ENCODE assay signal across 8 cellular contexts in the genomic region with DNA sequence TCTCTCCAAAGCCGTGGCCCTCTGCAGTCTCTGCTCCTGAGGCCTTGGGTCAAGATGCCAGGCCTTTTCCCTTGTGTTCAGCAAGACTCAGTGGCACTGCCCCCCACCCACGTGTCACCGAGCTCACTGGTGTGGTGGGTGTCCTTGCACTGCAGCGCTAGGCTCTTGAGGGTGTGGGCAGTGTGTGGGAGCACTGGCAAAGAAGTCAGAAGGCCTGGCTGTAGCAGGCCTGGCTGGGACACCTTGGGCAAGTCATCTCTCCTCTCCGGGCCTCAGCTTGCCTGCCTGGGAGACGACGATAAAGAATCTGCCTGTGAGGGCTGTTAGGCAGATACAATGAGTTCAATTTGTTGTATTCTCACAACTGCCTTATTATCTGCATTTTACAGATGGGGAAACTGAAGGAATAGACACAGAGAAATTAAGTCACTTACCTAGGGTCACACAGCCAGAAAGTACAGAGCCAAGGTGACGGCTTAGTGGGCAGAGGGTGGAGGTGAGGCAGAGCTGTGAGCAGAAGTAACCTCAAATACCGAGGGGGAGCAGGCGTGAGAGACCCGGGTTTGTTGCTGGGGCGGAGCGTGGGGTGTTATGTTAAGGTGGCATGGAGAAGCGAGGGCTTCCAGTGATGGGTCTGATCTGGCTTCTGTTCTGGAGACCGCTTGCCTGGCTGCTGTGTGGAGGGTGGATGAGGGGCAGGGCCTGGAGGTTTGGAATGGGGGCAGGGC. TPM values are rescaled to one million over a fixed set of nuclear protein-coding genes. Genes with fewer than 3 reads are reported as not detected.
DNase-seq lines count a peak whose midpoint lies in the region; ATAC-seq and TF ChIP-seq lines count a peak whose summit lies in the region.

No MANE protein-coding gene starts in this region.

- no peak overlapping the region for H3K9ac ChIP-seq in OCI-LY3 (ENCODE audit: low read length)

- peaks cover 0 to 2% of the 10 kb centered on the region in 2 donors for H3K36me3 Mint-ChIP-seq in naive B cell

- H3K27ac Mint-ChIP-seq in naive B cell: peak overlapping the region in 5 of 6 donors; percentile 5 to 94 (median 61)

- ATAC-seq in naive B cell (ENCODE audit: low read depth in 2 of 2): no peak
- ATAC-seq in GM18858 (IDR thresholded peaks at IDR 0.05; ENCODE audit: unreplicated experiment): no peak
- no peak for ATAC-seq in HG03378 (IDR thresholded peaks at IDR 0.05; ENCODE audit: unreplicated experiment)

- peak overlapping the region; percentile 82 for H3K4me3 ChIP-seq in ACC112 (ENCODE audit: low read depth, low read length)
- peak overlapping the region; percentile 86; the same call in 1 of the 2 replicates for H3K4me3 ChIP-seq in OCI-LY3 (ENCODE audit: low read length)
- H3K4me3 ChIP-seq in breast epithelium: peak overlapping the region; percentile 61 to 76 (median 74)

- no peak for DNase-seq in breast epithelium (ENCODE audit: low spot score in 2 of 2)
- no peak for DNase-seq in naive B cell
- no peak for DNase-seq in epidermal melanocyte (ENCODE audit: insufficient read length, low spot score)
- DNase-seq in middle frontal gyrus (ENCODE audit: extremely low spot score, low spot score): no peak

- H3K36me3 ChIP-seq in ACC112 (ENCODE audit: insufficient read depth, low read length) (no peaks in the 10 kb centered on the region), OCI-LY3 (replicated peaks; ENCODE audit: low read depth, low read length) (peaks cover 2% of the 10 kb centered on the region), breast epithelium (no peaks in the 10 kb centered on the region)

- peak overlapping the region; percentile 69 to 94 (median 84) for H3K4me3 Mint-ChIP-seq in naive B cell

- intact Hi-C loops in breast epithelium (cut with DNase I; ENCODE audit: low total_unique reads): no loop called here

- peak overlapping the region; percentile 47 for H2AFZ ChIP-seq in ACC112 (ENCODE audit: low read length, unreplicated experiment)
- no peak overlapping the region for H2AFZ ChIP-seq in OCI-LY3 (ENCODE audit: low read depth, low read length)

- peaks cover 49 to 72% (median 66%) of the 10 kb centered on the region in 3 donors for H3K4me1 Mint-ChIP-seq in naive B cell

- H4K20me1 ChIP-seq in OCI-LY3 (ENCODE audit: insufficient read depth, low read length): no peaks in the 10 kb centered on the region

- H3K79me2 ChIP-seq in ACC112 (ENCODE audit: control insufficient read depth, insufficient read depth, low read length, unreplicated experiment) (peaks cover 14% of the 10 kb centered on the region), OCI-LY3 (ENCODE audit: low read length) (0 out of 2 replicates have a peak, but pooled peaks cover 5% of the 10 kb centered on the region)

- peaks cover 0 to 4% (median 0%) of the 10 kb centered on the region in 3 donors for H3K27me3 Mint-ChIP-seq in naive B cell

- H3K27me3 ChIP-seq in ACC112 (ENCODE audit: insufficient read depth, low read length): no peaks in the 10 kb centered on the region
- no peaks in the 10 kb centered on the region for H3K27me3 ChIP-seq in OCI-LY3 (ENCODE audit: low read depth, low read length)
- no peaks in the 10 kb centered on the region for H3K27me3 ChIP-seq in breast epithelium

- no peak for TF ChIP-seq POLR2A in breast epithelium (IDR thresholded peaks at IDR 0.05)

- H3K9me3 Mint-ChIP-seq in naive B cell: no peaks in the 10 kb centered on the region

- peaks cover 20% of the 10 kb centered on the region for H3K4me1 ChIP-seq in ACC112 (ENCODE audit: control insufficient read depth, insufficient read depth, low read length, unreplicated experiment)
- H3K4me1 ChIP-seq in OCI-LY3 (ENCODE audit: low read length): peaks cover 13% of the 10 kb centered on the region
- H3K4me1 ChIP-seq in breast epithelium: no peaks in the 10 kb centered on the region

- H3K9me3 ChIP-seq in OCI-LY3 (ENCODE audit: insufficient read depth, low read length) (no peaks in the 10 kb centered on the region), breast epithelium (no peaks in the 10 kb centered on the region)

- H3K4me2 ChIP-seq in OCI-LY3 (ENCODE audit: low read length): peak overlapping the region; percentile 75

- TF ChIP-seq CTCF in OCI-LY3 (IDR thresholded peaks at IDR 0.05; ENCODE audit: low read depth, low read length) (no peak), breast epithelium (IDR thresholded peaks at IDR 0.05) (no peak)

- H3K27ac ChIP-seq in ACC112 (ENCODE audit: low read depth, low read length): no peak overlapping the region
- H3K27ac ChIP-seq in OCI-LY3 (ENCODE audit: low read length): no peak overlapping the region
- peak overlapping the region; percentile 76 for H3K27ac ChIP-seq in breast epithelium

RNA-seq across cellular contexts. Expression of a gene that starts 1.3 kb away (rescaled TPM):
- total RNA-seq in breast epithelium: 10 to 100 TPM; 10.4 to 20.0 (median 18.3) TPM
- 10 to 100 TPM; 11.9 to 22.8 (median 18.5) TPM for polyA plus RNA-seq in naive B cell (ENCODE audit: low read depth in 6 of 6)

RNA-seq across cellular contexts. Expression of a gene that starts 18.2 kb away (rescaled TPM):
- 1 to 10 TPM in 1 of 3 donors, not detected in 2; 1.6 TPM for total RNA-seq in breast epithelium
- not detected for polyA plus RNA-seq in naive B cell (ENCODE audit: low read depth in 6 of 6)

RNA-seq across cellular contexts. Expression of a gene that starts 18.3 kb away (rescaled TPM):
- not detected for total RNA-seq in breast epithelium
- 1 to 10 TPM in 3 of 6 donors, under 1 TPM in 2, not detected in 1; 0.34 to 1.1 (median 1.0) TPM for polyA plus RNA-seq in naive B cell (ENCODE audit: low read depth in 6 of 6)

RNA-seq across cellular contexts. Expression of a gene that starts 38.7 kb away (rescaled TPM):
- 1 to 10 TPM in 1 of 3 donors, under 1 TPM in 2; 0.64 to 1.2 (median 0.98) TPM for total RNA-seq in breast epithelium
- under 1 TPM in 5 of 6 donors, not detected in 1; 0.08 to 0.65 (median 0.16) TPM for polyA plus RNA-seq in naive B cell (ENCODE audit: low read depth in 6 of 6)

Comparison
In these comparisons a context has a peak if more than half of its experiments do, and no peak if none do; other contexts are left out.
1. H3K27ac ChIP-seq: peak in breast epithelium (2 of 2); none in ACC112 (single experiment) and OCI-LY3 (single experiment).
2. Peak in every context shown above with its lines, with median percentiles within 50 percentile points of each other: H3K4me3 ChIP-seq.